1 cellular context compared by ENCODE assay signal in genomic region chr3:27357665-27358258, GRCh38.
TF ChIP-seq lines count a peak whose summit lies in the region.

No MANE protein-coding gene starts in this region.

TF ChIP-seq in H1, 55 proteins besides CTCF, POLR2A, EP300 and RAD21 (continued from another document):
- TF ChIP-seq SP1 (IDR thresholded peaks at IDR 0.05; ENCODE audit: low read depth, low read length) = no peak
- TF ChIP-seq HDAC2 (IDR thresholded peaks at IDR 0.05; ENCODE audit: borderline replicate concordance in 1 of 2, low read depth in 2 of 2, low read length in 2 of 2) = no peak
